8 cellular contexts compared by ENCODE assay signal in genomic region chr21:33069994-33070811, GRCh38. TPM values are rescaled to one million over a fixed set of nuclear protein-coding genes. Genes with fewer than 3 reads are reported as not detected.
A peak's percentile ranks its signal among the peaks of the same experiment; 100 is the strongest.
DNase-seq lines count a peak whose midpoint lies in the region; ATAC-seq, FAIRE-seq and TF ChIP-seq lines count a peak whose summit lies in the region.

Gene OLIG1, plus strand, starts transcription at chr21:33070141. Its CDS starts 106 bp downstream, at chr21:33070247.

- H3K9me3 ChIP-seq in neural cell (ENCODE audit: low read length) (peaks cover 14% of the 10 kb centered on the region), vagina (no peaks in the 10 kb centered on the region)

- DNase-seq in GM12891 (ENCODE audit: insufficient read length, low spot score) (peak; percentile 44), NCI-H1105 (lab: John Stamatoyannopoulos, UW) (peak; percentile 65), fibroblast of pulmonary artery (ENCODE audit: low read depth) (peak; percentile 11), vagina (ENCODE audit: extremely low spot score in 2 of 2) (no peak)
- peak; percentile 69 for DNase-seq in activated CD8-positive, alpha-beta memory T cell treated with anti-CD3 and anti-CD28 coated beads for 24 hours

- H3K9ac ChIP-seq in neural cell (ENCODE audit: low read length): peak within 1 kb of the TSS; percentile 23

- FAIRE-seq in GM12891 (lab: Jason Lieb, UNC): no peak

- H3K79me2 ChIP-seq in neural cell (replicated peaks; ENCODE audit: insufficient read depth, low read length): no peaks in the 10 kb centered on the region

- no peaks in the 10 kb centered on the region for H3K9me2 ChIP-seq in neural cell (ENCODE audit: insufficient read depth, low read length)

- H2AFZ ChIP-seq in neural cell (ENCODE audit: low read depth, low read length): peak within 1 kb of the TSS; percentile 27

- TF ChIP-seq EP300 in neural cell (conservative IDR thresholded peaks at IDR 0.05; ENCODE audit: poor library complexity, severe bottlenecking): no peak

- no peaks in the 10 kb centered on the region for H3F3A ChIP-seq in neural cell (ENCODE audit: insufficient read depth, low read length, poor library complexity, severe bottlenecking)

- no peak for TF ChIP-seq RAD21 in neural cell (conservative IDR thresholded peaks at IDR 0.05)

- ATAC-seq in GM18870 (IDR thresholded peaks at IDR 0.05; ENCODE audit: unreplicated experiment) (no peak), GM21717 (IDR thresholded peaks at IDR 0.05; ENCODE audit: unreplicated experiment) (no peak)

- TF ChIP-seq POLR2A in GM12891 (IDR thresholded peaks at IDR 0.05; ENCODE audit: low read depth, low read length) (no peak), vagina (IDR thresholded peaks at IDR 0.05) (no peak)

- no peak for TF ChIP-seq CTCF in fibroblast of pulmonary artery (IDR thresholded peaks at IDR 0.05; ENCODE audit: low read length, missing control alignments)
- TF ChIP-seq CTCF in neural cell (IDR thresholded peaks at IDR 0.05; ENCODE audit: poor library complexity, severe bottlenecking): no peak
- TF ChIP-seq CTCF in vagina (IDR thresholded peaks at IDR 0.05): no peak

- H3K36me3 ChIP-seq in neural cell (ENCODE audit: insufficient read depth, low read length): no peaks in the 10 kb centered on the region
- no peaks in the 10 kb centered on the region for H3K36me3 ChIP-seq in vagina

- intact Hi-C loops in vagina (cut with DNase I): loop anchor here (2.0 kb wide), 1 partner anchor 47 kb away; no protein-coding TSS in a partner anchor

- H3K4me2 ChIP-seq in neural cell (ENCODE audit: low read length): peak within 1 kb of the TSS; percentile 30

- H3K4me3 ChIP-seq in fibroblast of pulmonary artery (replicated peaks; ENCODE audit: low read depth, low read length): no peak within 1 kb of the TSS
- H3K4me3 ChIP-seq in neural cell (ENCODE audit: low read length): peak within 1 kb of the TSS; percentile 76
- peak within 1 kb of the TSS; percentile 20 to 40 for H3K4me3 ChIP-seq in vagina

- H3K27me3 ChIP-seq in neural cell (ENCODE audit: insufficient read depth, low read depth, low read length): peaks cover 84% of the 10 kb centered on the region
- peaks cover 6% of the 10 kb centered on the region for H3K27me3 ChIP-seq in vagina

- H3K27ac ChIP-seq in neural cell (ENCODE audit: low read length): no peak within 1 kb of the TSS
- no peak within 1 kb of the TSS for H3K27ac ChIP-seq in vagina

- peaks cover 17% of the 10 kb centered on the region for H3K4me1 ChIP-seq in vagina

- H4K20me1 ChIP-seq in neural cell (ENCODE audit: insufficient read depth): no peaks in the 10 kb centered on the region

TF ChIP-seq in GM12891, 5 proteins besides CTCF, POLR2A, EP300 and RAD21:
- no peak for TF ChIP-seq SPI1 (IDR thresholded peaks at IDR 0.05; ENCODE audit: low read depth, low read length)
- no peak for TF ChIP-seq PAX5 (IDR thresholded peaks at IDR 0.05; ENCODE audit: insufficient read depth, low read length, severe bottlenecking)
- TF ChIP-seq POU2F2 (IDR thresholded peaks at IDR 0.05; ENCODE audit: low read depth, low read length): no peak
- TF ChIP-seq TAF1 (IDR thresholded peaks at IDR 0.05; ENCODE audit: low read depth, low read length): no peak
- no peak for TF ChIP-seq POLR2AphosphoS5 (IDR thresholded peaks at IDR 0.05; ENCODE audit: low read depth, low read length)
TF ChIP-seq in GM12891: peak in this region for 0.

TF ChIP-seq in neural cell, 6 proteins besides CTCF, POLR2A, EP300 and RAD21:
- TF ChIP-seq MXI1 (conservative IDR thresholded peaks at IDR 0.05; ENCODE audit: poor library complexity, severe bottlenecking) (peak; percentile 63), REST (IDR thresholded peaks at IDR 0.05; ENCODE audit: borderline replicate concordance) (no peak)

RNA-seq across cellular contexts. Expression of gene OLIG1, which starts in this region (rescaled TPM):
- not detected for polyA plus RNA-seq in GM12891 (2012; ENCODE audit: low read depth, missing spikeins)
- 0.98 and 1.4 TPM in 2 replicates for polyA plus RNA-seq in neural cell
- polyA minus RNA-seq in neural cell: 0.46 and 1.5 TPM in 2 replicates
- total RNA-seq in vagina: not detected

Comparison
In these comparisons a context has a peak if more than half of its experiments do, and no peak if none do; other contexts are left out.
1. DNase-seq: peak in GM12891 (single experiment), NCI-H1105 (single experiment), activated CD8-positive, alpha-beta memory T cell treated with anti-CD3 and anti-CD28 coated beads for 24 hours (single experiment) and fibroblast of pulmonary artery (single experiment); none in vagina (0 of 2).